In genomic region chr3:135362889-135363288, GRCh38 we compare ENCODE assay signal across 38 cellular contexts.
"Had no signal": no experiment of that assay in that cellular context is flagged by ENCODE, and none has a peak within 500 bp of the region (broad histone marks: within the 10 kb centered on the region; RNA-seq: fewer than 3 reads in every experiment).

No MANE protein-coding gene starts in this region.

- H3K4me1 Mint-ChIP-seq: activated naive CD4-positive, alpha-beta T cell treated with anti-CD3 and anti-CD28 coated beads, Interleukin-2, amount 10 ng/mL, durations not matched to agents 7 days and 5 days; activated naive CD4-positive, alpha-beta T cell treated with anti-CD3 and anti-CD28 coated beads, Interleukin-2, amount 50 U/mL, for 24 hours; activated naive CD8-positive, alpha-beta T cell treated with anti-CD3 and anti-CD28 coated beads for 36 hours; activated naive CD8-positive, alpha-beta T cell treated with anti-CD3 and anti-CD28 coated beads, Interleukin-2, amount 10 ng/mL, durations not matched to agents 7 days and 5 days; activated naive CD8-positive, alpha-beta T cell treated with anti-CD3 and anti-CD28 coated beads, Interleukin-2, amount 50 U/mL, for 24 hours; activated T-helper 17 cell treated with anti-CD3 and anti-CD28 coated beads, Interleukin-2, amount 50 U/mL, for 72 hours; brain; central memory CD8-positive, alpha-beta T cell had no signal

- H3K27ac Mint-ChIP-seq: activated naive CD4-positive, alpha-beta T cell treated with anti-CD3 and anti-CD28 coated beads for 36 hours; activated naive CD4-positive, alpha-beta T cell treated with anti-CD3 and anti-CD28 coated beads, Interleukin-2, amount 10 ng/mL, durations not matched to agents 7 days and 5 days; activated naive CD4-positive, alpha-beta T cell treated with anti-CD3 and anti-CD28 coated beads, Interleukin-2, amount 50 U/mL, for 24 hours; activated naive CD4-positive, alpha-beta T cell treated with anti-CD3 and anti-CD28 coated beads, Interleukin-2, amount 50 U/mL, for 72 hours; activated naive CD8-positive, alpha-beta T cell; activated naive CD8-positive, alpha-beta T cell treated with anti-CD3 and anti-CD28 coated beads for 36 hours; activated naive CD8-positive, alpha-beta T cell treated with anti-CD3 and anti-CD28 coated beads, Interleukin-2, amount 10 ng/mL, durations not matched to agents 7 days and 5 days; activated naive CD8-positive, alpha-beta T cell treated with anti-CD3 and anti-CD28 coated beads, Interleukin-2, amount 50 U/mL, for 24 hours; activated T-cell treated with anti-CD3 and anti-CD28 coated beads, Interleukin-2, amount 50 U/mL, for 24 hours; activated T-cell treated with anti-CD3 and anti-CD28 coated beads, Interleukin-2, amount 50 U/mL, for 72 hours; activated T-helper 1 cell treated with anti-CD3 and anti-CD28 coated beads, Interleukin-12 subunit alpha, Interleukin-12 subunit beta, Interleukin-2, Interleukin-4 antibody, amounts not matched to agents 30 ng/mL and 10 ng/mL and 1 ng/mL, durations not matched to agents 14 hours and 24 hours and 36 hours; activated T-helper 17 cell treated with anti-CD3 and anti-CD28 coated beads, Interleukin-2, amount 50 U/mL, for 72 hours; activated T-helper 2 cell treated with anti-CD3 and anti-CD28 coated beads, Interferon-gamma antibody, Interleukin-2, Interleukin-4, amounts not matched to agents 10 μg/mL and 5 μg/mL and 100 μg/mL, durations not matched to agents 14 hours and 24 hours and 36 hours; brain had no signal

- H3K27me3 ChIP-seq: adrenal gland, ascending aorta, body of pancreas, brain microvascular endothelial cell, breast epithelium, cardiac muscle cell had no signal

- H3K27me3 Mint-ChIP-seq: activated naive CD4-positive, alpha-beta T cell treated with anti-CD3 and anti-CD28 coated beads, Interleukin-2, amount 10 ng/mL, durations not matched to agents 7 days and 5 days; activated naive CD8-positive, alpha-beta T cell; activated naive CD8-positive, alpha-beta T cell treated with anti-CD3 and anti-CD28 coated beads for 36 hours; activated naive CD8-positive, alpha-beta T cell treated with anti-CD3 and anti-CD28 coated beads, Interleukin-2, amount 10 ng/mL, durations not matched to agents 7 days and 5 days; activated naive CD8-positive, alpha-beta T cell treated with anti-CD3 and anti-CD28 coated beads, Interleukin-2, amount 50 U/mL, for 24 hours; activated T-cell treated with anti-CD3 and anti-CD28 coated beads, Interleukin-2, amount 50 U/mL, for 24 hours; activated T-helper 17 cell treated with anti-CD3 and anti-CD28 coated beads, Interleukin-2, amount 50 U/mL, for 72 hours; central memory CD8-positive, alpha-beta T cell had no signal

- H3K9me3 ChIP-seq: adrenal gland, ascending aorta, body of pancreas, breast epithelium had no signal

- H3K36me3 Mint-ChIP-seq: activated naive CD4-positive, alpha-beta T cell treated with anti-CD3 and anti-CD28 coated beads, Interleukin-2, amount 10 ng/mL, durations not matched to agents 7 days and 5 days; activated naive CD4-positive, alpha-beta T cell treated with anti-CD3 and anti-CD28 coated beads, Interleukin-2, amount 50 U/mL, for 24 hours; activated naive CD4-positive, alpha-beta T cell treated with anti-CD3 and anti-CD28 coated beads, Interleukin-2, amount 50 U/mL, for 72 hours; activated naive CD8-positive, alpha-beta T cell; activated naive CD8-positive, alpha-beta T cell treated with anti-CD3 and anti-CD28 coated beads for 36 hours; activated naive CD8-positive, alpha-beta T cell treated with anti-CD3 and anti-CD28 coated beads, Interleukin-2, amount 10 ng/mL, durations not matched to agents 7 days and 5 days; brain had no signal

- H3K27ac ChIP-seq: adrenal gland, ascending aorta, body of pancreas, brain microvascular endothelial cell, breast epithelium, cardiac muscle cell had no signal

- H3K4me1 ChIP-seq: adrenal gland, ascending aorta, body of pancreas, breast epithelium had no signal

- H3K4me3 ChIP-seq: adrenal gland, ascending aorta, body of pancreas, breast epithelium, cardiac muscle cell had no signal

- DNase-seq: activated effector memory CD4-positive, alpha-beta T cell treated with anti-CD3 and anti-CD28 coated beads, Interleukin-2, amount 50 U/mL, for 16 hours; activated effector memory CD4-positive, alpha-beta T cell treated with Interleukin-2 at 50 U/mL for 16 hours; activated gamma-delta T cell; activated gamma-delta T cell treated with Interleukin-2 at 50 U/mL for 16 hours; activated naive CD4-positive, alpha-beta T cell; activated naive CD4-positive, alpha-beta T cell treated with anti-CD3 and anti-CD28 coated beads for 36 hours; activated naive CD4-positive, alpha-beta T cell treated with anti-CD3 and anti-CD28 coated beads, Interleukin-2, amount 10 ng/mL, durations not matched to agents 7 days and 5 days; activated naive CD4-positive, alpha-beta T cell treated with anti-CD3 and anti-CD28 coated beads, Interleukin-2, amount 50 U/mL, for 16 hours; activated naive CD4-positive, alpha-beta T cell treated with Interleukin-2 at 50 U/mL for 16 hours; activated naive CD8-positive, alpha-beta T cell treated with anti-CD3 and anti-CD28 coated beads for 36 hours; activated naive CD8-positive, alpha-beta T cell treated with anti-CD3 and anti-CD28 coated beads, Interleukin-2, amount 10 ng/mL, durations not matched to agents 7 days and 5 days; activated naive CD8-positive, alpha-beta T cell treated with anti-CD3 and anti-CD28 coated beads, Interleukin-2, amount 50 U/mL, for 24 hours; activated T-cell treated with anti-CD3 and anti-CD28 coated beads, Interleukin-2, amount 50 U/mL, for 1 hour; activated T-cell treated with anti-CD3 and anti-CD28 coated beads, Interleukin-2, amount 50 U/mL, for 24 hours; activated T-cell treated with anti-CD3 and anti-CD28 coated beads, Interleukin-2, amount 50 U/mL, for 4 hours; activated T-cell treated with anti-CD3 and anti-CD28 coated beads, Interleukin-2, amount 50 U/mL, for 48 hours; activated T-cell treated with anti-CD3 and anti-CD28 coated beads, Interleukin-2, amount 50 U/mL, for 72 hours; adrenal gland; amniotic stem cell; amygdala; anterior cingulate cortex; aorta; body of pancreas; brain microvascular endothelial cell; caudate nucleus; central memory CD4-positive, alpha-beta T cell; cerebellar nuclear complex had no signal

- H3K36me3 ChIP-seq: adrenal gland, ascending aorta, brain microvascular endothelial cell, breast epithelium, cardiac muscle cell had no signal

- H3K4me3 Mint-ChIP-seq: activated naive CD4-positive, alpha-beta T cell treated with anti-CD3 and anti-CD28 coated beads for 36 hours; activated naive CD4-positive, alpha-beta T cell treated with anti-CD3 and anti-CD28 coated beads, Interleukin-2, amount 10 ng/mL, durations not matched to agents 7 days and 5 days; activated naive CD4-positive, alpha-beta T cell treated with anti-CD3 and anti-CD28 coated beads, Interleukin-2, amount 50 U/mL, for 24 hours; activated naive CD8-positive, alpha-beta T cell; activated naive CD8-positive, alpha-beta T cell treated with anti-CD3 and anti-CD28 coated beads for 36 hours; activated naive CD8-positive, alpha-beta T cell treated with anti-CD3 and anti-CD28 coated beads, Interleukin-2, amount 10 ng/mL, durations not matched to agents 7 days and 5 days; activated naive CD8-positive, alpha-beta T cell treated with anti-CD3 and anti-CD28 coated beads, Interleukin-2, amount 50 U/mL, for 24 hours; activated T-cell treated with anti-CD3 and anti-CD28 coated beads, Interleukin-2, amount 50 U/mL, for 24 hours; activated T-cell treated with anti-CD3 and anti-CD28 coated beads, Interleukin-2, amount 50 U/mL, for 4 hours; activated T-cell treated with anti-CD3 and anti-CD28 coated beads, Interleukin-2, amount 50 U/mL, for 72 hours; activated T-helper 1 cell treated with anti-CD3 and anti-CD28 coated beads, Interleukin-12 subunit alpha, Interleukin-12 subunit beta, Interleukin-2, Interleukin-4 antibody, amounts not matched to agents 30 ng/mL and 10 ng/mL and 1 ng/mL, durations not matched to agents 14 hours and 24 hours and 36 hours; activated T-helper 17 cell treated with anti-CD3 and anti-CD28 coated beads, Interleukin-2, amount 50 U/mL, for 72 hours; brain; central memory CD8-positive, alpha-beta T cell had no signal

- H3K9me3 Mint-ChIP-seq: activated naive CD4-positive, alpha-beta T cell treated with anti-CD3 and anti-CD28 coated beads, Interleukin-2, amount 10 ng/mL, durations not matched to agents 7 days and 5 days; activated naive CD4-positive, alpha-beta T cell treated with anti-CD3 and anti-CD28 coated beads, Interleukin-2, amount 50 U/mL, for 24 hours; activated naive CD8-positive, alpha-beta T cell treated with anti-CD3 and anti-CD28 coated beads for 36 hours; activated naive CD8-positive, alpha-beta T cell treated with anti-CD3 and anti-CD28 coated beads, Interleukin-2, amount 50 U/mL, for 24 hours; activated T-cell treated with anti-CD3 and anti-CD28 coated beads, Interleukin-2, amount 50 U/mL, for 24 hours; activated T-cell treated with anti-CD3 and anti-CD28 coated beads, Interleukin-2, amount 50 U/mL, for 4 hours; activated T-helper 1 cell treated with anti-CD3 and anti-CD28 coated beads, Interleukin-12 subunit alpha, Interleukin-12 subunit beta, Interleukin-2, Interleukin-4 antibody, amounts not matched to agents 30 ng/mL and 10 ng/mL and 1 ng/mL, durations not matched to agents 14 hours and 24 hours and 36 hours; activated T-helper 17 cell treated with anti-CD3 and anti-CD28 coated beads, Interleukin-2, amount 50 U/mL, for 72 hours; activated T-helper 2 cell treated with anti-CD3 and anti-CD28 coated beads, Interferon-gamma antibody, Interleukin-2, Interleukin-4, amounts not matched to agents 10 μg/mL and 5 μg/mL and 100 μg/mL, durations not matched to agents 14 hours and 24 hours and 36 hours had no signal
